ENCODE assay signal across 16 cellular contexts in genomic region chr1:111648826-111649225, GRCh38. TPM values are rescaled to one million over a fixed set of nuclear protein-coding genes. Genes with fewer than 3 reads are reported as not detected.
DNase-seq lines count a peak whose midpoint lies in the region; ATAC-seq and TF ChIP-seq lines count a peak whose summit lies in the region.
"Had no signal": no experiment of that assay in that cellular context is flagged by ENCODE, and none has a peak within 500 bp of the region (broad histone marks: within the 10 kb centered on the region; RNA-seq: fewer than 3 reads in every experiment).

No MANE protein-coding gene starts in this region.

- intact Hi-C loops in heart right ventricle (cut with DNase I) (no loop called here), cardiac septum (cut with DNase I) (no loop called here), right cardiac atrium (cut with DNase I) (no loop called here), thyroid gland (cut with DNase I) (no loop called here)

- peaks cover 0 to 15% (median 0%) of the 10 kb centered on the region in 9 donors for H3K36me3 ChIP-seq in heart right ventricle
- H3K36me3 ChIP-seq in thyroid gland = no peaks in the 10 kb centered on the region
- H3K36me3 ChIP-seq: vagina had no signal

- TF ChIP-seq POLR2A in thyroid gland (IDR thresholded peaks at IDR 0.05) = no peak

- H3K4me1 ChIP-seq in heart right ventricle (peaks cover 4 to 63% (median 31%) of the 10 kb centered on the region in 9 donors), right cardiac atrium (ENCODE audit: control insufficient read depth, insufficient read depth, low read length) (peaks cover 3% of the 10 kb centered on the region), thyroid gland (peaks cover 11 to 26% of the 10 kb centered on the region in 2 donors)

- H3K27me3 ChIP-seq in heart right ventricle (no peaks in the 10 kb centered on the region), right cardiac atrium (ENCODE audit: control insufficient read depth, insufficient read depth) (no peaks in the 10 kb centered on the region), thyroid gland (no peaks in the 10 kb centered on the region)
- H3K27me3 ChIP-seq: vagina had no signal

- no peak overlapping the region for H3K4me3 ChIP-seq in heart right ventricle
- H3K4me3 ChIP-seq in right cardiac atrium (ENCODE audit: low read length) = no peak overlapping the region
- H3K4me3 ChIP-seq in thyroid gland (replicated peaks in 1 of 3) = no peak overlapping the region
- H3K4me3 ChIP-seq: vagina had no signal

- H3K9me3 ChIP-seq in heart right ventricle (no peaks in the 10 kb centered on the region), right cardiac atrium (ENCODE audit: control insufficient read depth, low read length) (no peaks in the 10 kb centered on the region), thyroid gland (no peaks in the 10 kb centered on the region)
- H3K9me3 ChIP-seq: vagina had no signal

- H3K27ac ChIP-seq in heart right ventricle (peak overlapping the region in 3 of 10 donors; percentile 6 to 19 (median 10)), VCaP (peak overlapping the region; percentile 66), right cardiac atrium (ENCODE audit: low read length) (peak overlapping the region; percentile 76), thyroid gland (peak overlapping the region in 2 of 3 donors; percentile 74 to 84)
- H3K27ac ChIP-seq: RWPE1, vagina had no signal

- peak in 3 of 8 donors; percentile 21 to 59 (median 38) for ATAC-seq in heart right ventricle
- ATAC-seq in right cardiac atrium = peak in 1 of 2 donors; percentile 30
- ATAC-seq in HG03432 (IDR thresholded peaks at IDR 0.05; ENCODE audit: unreplicated experiment) = no peak

- DNase-seq in heart right ventricle (peak; percentile 19 to 31), cardiac septum (ENCODE audit: low spot score) (no peak), right cardiac atrium (peak; percentile 49 to 70 (median 64)), thyroid gland (peak; percentile 18 to 20), NCI-H345 (lab: John Stamatoyannopoulos, UW) (no peak), retina (no peak)
- DNase-seq: activated CD4-positive, alpha-beta T cell treated with anti-CD3 and anti-CD28 coated beads, Interleukin-2, amount 50 U/mL, for 4 hours; activated effector memory CD4-positive, alpha-beta T cell treated with anti-CD3 and anti-CD28 coated beads, Interleukin-2, amount 50 U/mL, for 16 hours; AML-193; MM.1S; NCI-H2171; stimulated activated naive CD4-positive, alpha-beta T cell had no signal

- no peak for TF ChIP-seq CTCF in heart right ventricle (IDR thresholded peaks at IDR 0.05)
- no peak for TF ChIP-seq CTCF in VCaP (conservative IDR thresholded peaks at IDR 0.05)
- no peak for TF ChIP-seq CTCF in thyroid gland (IDR thresholded peaks at IDR 0.05)

- WGBS in heart right ventricle, 2 donors = 51 to 57% methylated on average over 6 of the region's 6 CpGs
- 55% methylated on average over 6 of the region's 6 CpGs for WGBS in right cardiac atrium
- 80 to 83% methylated on average over 6 of the region's 6 CpGs for WGBS in thyroid gland, 2 donors

RNA-seq across cellular contexts. Expression of gene RAP1A, which starts 29.2 kb away (rescaled TPM):
- total RNA-seq in heart right ventricle (100 to 1,000 TPM in 6 of 10 donors, 10 to 100 TPM in 4; 83.4 to 120 (median 102) TPM), cardiac septum (114 TPM), right cardiac atrium (100 to 1,000 TPM; 104 to 128 (median 111) TPM), thyroid gland (10 to 100 TPM; 54.2 to 91.7 (median 71.9) TPM)
- polyA plus RNA-seq in heart right ventricle (10 to 100 TPM; 64.2 to 68.4 TPM), right cardiac atrium (110 TPM)

Comparison
In these comparisons a context has a peak if more than half of its experiments do, and no peak if none do; other contexts are left out.
1. DNase-seq: peak in heart right ventricle (2 of 2), right cardiac atrium (3 of 3) and thyroid gland (2 of 2); none in cardiac septum (single experiment), NCI-H345 (single experiment) and retina (single experiment).